In genomic region chr10:88091490-88092061, GRCh38 we compare ENCODE assay signal across 1 cellular context.
TF ChIP-seq lines count a peak whose summit lies in the region.

No MANE protein-coding gene starts in this region.

TF ChIP-seq in GM23338, 12 proteins besides CTCF, POLR2A, EP300 and RAD21 (continued from another document):
- TF ChIP-seq REST (IDR thresholded peaks at IDR 0.05; ENCODE audit: unreplicated experiment) (no peak), EZH2 (IDR thresholded peaks at IDR 0.05; ENCODE audit: low read depth, unreplicated experiment) (no peak), EZH2phosphoT487 (IDR thresholded peaks at IDR 0.05; ENCODE audit: unreplicated experiment) (no peak), POLR2AphosphoS5 (IDR thresholded peaks at IDR 0.05; ENCODE audit: low read depth) (no peak), ETS1 (IDR thresholded peaks at IDR 0.05) (no peak)
